18 cellular contexts compared by ENCODE assay signal in the genomic region with DNA sequence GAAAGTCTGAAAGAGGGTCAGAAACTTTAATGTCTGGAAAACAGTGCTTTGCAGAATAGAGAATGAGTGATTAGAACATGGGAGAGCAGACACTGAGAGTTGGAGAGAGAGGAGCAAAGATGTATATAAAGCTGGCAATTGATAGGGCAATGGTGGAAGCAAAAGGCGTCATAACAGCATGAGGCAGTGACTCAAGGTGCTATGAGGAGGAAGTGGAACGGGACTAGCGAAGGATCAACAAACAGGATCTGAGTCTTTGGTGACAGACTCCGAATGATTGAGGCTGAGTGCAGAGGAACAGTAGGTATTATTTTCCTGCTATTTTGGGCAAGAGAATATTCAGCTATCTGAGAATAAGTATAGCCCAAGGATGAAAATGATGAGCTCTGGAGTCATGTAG. TPM values are rescaled to one million over a fixed set of nuclear protein-coding genes. Genes with fewer than 3 reads are reported as not detected.
"Had no signal": no experiment of that assay in that cellular context is flagged by ENCODE, and none has a peak within 500 bp of the region (broad histone marks: within the 10 kb centered on the region; RNA-seq: fewer than 3 reads in every experiment).

No MANE protein-coding gene starts in this region.

- ATAC-seq: activated CD4-positive, alpha-beta T cell treated with anti-CD3 and anti-CD28 coated beads for 36 hours; activated CD8-positive, alpha-beta T cell treated with anti-CD3 and anti-CD28 coated beads, Interleukin-2, amount 10 ng/mL, durations not matched to agents 7 days and 5 days; activated naive CD4-positive, alpha-beta T cell treated with anti-CD3 and anti-CD28 coated beads, Interleukin-2, amount 50 U/mL, for 72 hours; body of pancreas; gastrocnemius medialis; heart right ventricle; left cardiac atrium; lower lobe of right lung; stimulated activated memory B cell treated with anti-CD40 and anti-IgM and Interleukin-4, amounts not matched to agents 10 μg/mL and 1 μg/mL and 100 μg/mL, for 72 hours had no signal

- H3K4me1 ChIP-seq: body of pancreas, gastrocnemius medialis, lower lobe of right lung, right atrium auricular region had no signal

- DNase-seq: activated CD4-positive, alpha-beta T cell treated with anti-CD3 and anti-CD28 coated beads for 36 hours; activated CD8-positive, alpha-beta memory T cell treated with anti-CD3 and anti-CD28 coated beads, Interleukin-2, amount 50 U/mL, for 4 hours; activated CD8-positive, alpha-beta T cell treated with anti-CD3 and anti-CD28 coated beads, Interleukin-2, amount 10 ng/mL, durations not matched to agents 7 days and 5 days; activated gamma-delta T cell; activated T-cell treated with anti-CD3 and anti-CD28 coated beads, Interleukin-2, amount 50 U/mL, for 48 hours; body of pancreas; effector memory CD4-positive, alpha-beta T cell; gastrocnemius medialis; heart right ventricle; left cardiac atrium; lower lobe of right lung; stimulated activated CD4-positive, alpha-beta T cell treated with anti-CD3 and anti-CD28 coated beads, Interleukin-2, amount 100 ng/mL, for 48 hours; T1000; WERI-Rb-1 had no signal

- H3K27ac ChIP-seq: body of pancreas, epithelial cell of prostate, gastrocnemius medialis, heart right ventricle, lower lobe of right lung, right atrium auricular region, WERI-Rb-1 had no signal

- H3K36me3 ChIP-seq: gastrocnemius medialis, lower lobe of right lung, right atrium auricular region, WERI-Rb-1 had no signal

- H3K4me3 ChIP-seq: body of pancreas, gastrocnemius medialis, heart right ventricle, lower lobe of right lung, right atrium auricular region had no signal

- H3K9me3 ChIP-seq: body of pancreas, gastrocnemius medialis, heart right ventricle, lower lobe of right lung, right atrium auricular region had no signal

- H3K27me3 ChIP-seq: body of pancreas, gastrocnemius medialis, heart right ventricle, right atrium auricular region had no signal

RNA-seq across cellular contexts. Expression of a gene that starts 41.0 kb away (rescaled TPM):
- total RNA-seq: activated CD4-positive, alpha-beta T cell treated with anti-CD3 and anti-CD28 coated beads for 36 hours; activated CD8-positive, alpha-beta T cell treated with anti-CD3 and anti-CD28 coated beads, Interleukin-2, amount 10 ng/mL, durations not matched to agents 7 days and 5 days; activated naive CD4-positive, alpha-beta T cell treated with anti-CD3 and anti-CD28 coated beads, Interleukin-2, amount 50 U/mL, for 72 hours had no signal
